In the genomic region with DNA sequence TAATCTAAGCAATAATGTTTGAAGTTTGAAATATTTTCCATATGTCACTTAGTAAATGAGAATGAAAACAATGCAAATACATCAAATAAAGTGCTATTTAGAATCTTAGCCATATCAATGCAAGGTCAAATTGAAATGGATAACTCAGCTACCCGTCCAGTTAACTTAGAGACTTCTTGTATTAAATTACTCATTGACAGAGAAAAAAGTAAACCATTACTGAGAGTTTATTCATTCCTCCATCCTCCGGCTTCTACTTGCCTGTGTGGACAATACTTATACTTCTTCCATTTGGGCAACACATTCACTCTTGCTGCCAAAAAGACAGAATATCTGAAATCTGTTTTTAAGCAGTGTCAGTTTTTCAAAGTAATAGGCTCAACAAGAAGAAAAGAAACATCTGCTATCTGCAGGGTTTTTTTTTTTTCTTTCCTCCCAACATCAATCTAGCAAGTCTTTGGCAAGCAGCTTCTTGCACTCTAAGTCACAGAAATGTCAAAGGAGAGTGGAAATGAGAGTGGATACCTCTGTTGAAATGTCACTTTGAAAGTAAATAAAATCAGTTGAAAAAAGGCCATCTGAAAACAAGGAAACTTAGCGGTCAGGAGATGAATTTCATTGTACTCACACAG, we compare ENCODE assay signal across 24 cellular contexts.
A peak's percentile ranks its signal among the peaks of the same experiment; 100 is the strongest.
DNase-seq lines count a peak whose midpoint lies in the region; ATAC-seq and TF ChIP-seq lines count a peak whose summit lies in the region.
"Had no signal": no experiment of that assay in that cellular context is flagged by ENCODE, and none has a peak within 500 bp of the region (broad histone marks: within the 10 kb centered on the region; RNA-seq: fewer than 3 reads in every experiment).

No MANE protein-coding gene starts in this region.

- peak; percentile 75 for DNase-seq in left kidney (ENCODE audit: low read depth, low spot score)
- DNase-seq in immature natural killer cell = no peak
- DNase-seq in activated CD4-positive, CD25-positive, alpha-beta regulatory T cell (lab: John Stamatoyannopoulos, UW) = no peak
- DNase-seq in SKM-1 (lab: John Stamatoyannopoulos, UW; ENCODE audit: unreplicated experiment) = no peak
- DNase-seq: activated CD4-positive, alpha-beta T cell treated with anti-CD3 and anti-CD28 coated beads, Interleukin-2, amount 10 ng/mL, durations not matched to agents 7 days and 5 days; anterior cingulate cortex; caudate nucleus; DMS79 treated with DMSO at 0.1 percent for 48 hours; dorsolateral prefrontal cortex; heart left ventricle; KG1; naive B cell; NCI-H1436 treated with DMSO at 0.1 percent for 48 hours; NCI-H69; RPMI8226; stimulated activated CD4-positive, alpha-beta T cell treated with anti-CD3 and anti-CD28 coated beads, Interleukin-2, amount 100 ng/mL, for 24 hours had no signal

- H3K4me3 Mint-ChIP-seq in immature natural killer cell = no peak overlapping the region
- H3K4me3 Mint-ChIP-seq: activated CD4-positive, alpha-beta T cell treated with anti-CD3 and anti-CD28 coated beads, Interleukin-2, amount 10 ng/mL, durations not matched to agents 7 days and 5 days; activated naive CD4-positive, alpha-beta T cell treated with anti-CD3 and anti-CD28 coated beads, Interleukin-2, amount 50 U/mL, for 24 hours; naive B cell had no signal

- no peaks in the 10 kb centered on the region; the same call in 1 of the 2 replicates for H3K36me3 ChIP-seq in OCI-LY1 (ENCODE audit: insufficient read depth, low read length)
- H3K36me3 ChIP-seq: heart left ventricle had no signal

- H3K9ac ChIP-seq in OCI-LY1 (ENCODE audit: low read length) = no peak overlapping the region

- peaks cover 12% of the 10 kb centered on the region for H3K9me3 ChIP-seq in OCI-LY1 (ENCODE audit: low read length)

- no peak for TF ChIP-seq CTCF in OCI-LY1 (IDR thresholded peaks at IDR 0.05; ENCODE audit: low read length)

- no peaks in the 10 kb centered on the region for H3F3A ChIP-seq in OCI-LY1 (ENCODE audit: insufficient read depth, low read length)

- peaks cover 0 to 3% (median 0%) of the 10 kb centered on the region in 3 donors for H3K27me3 Mint-ChIP-seq in immature natural killer cell (ENCODE audit: low read depth in 3 of 3)
- H3K27me3 Mint-ChIP-seq: activated CD4-positive, alpha-beta T cell treated with anti-CD3 and anti-CD28 coated beads, Interleukin-2, amount 10 ng/mL, durations not matched to agents 7 days and 5 days; activated naive CD4-positive, alpha-beta T cell treated with anti-CD3 and anti-CD28 coated beads, Interleukin-2, amount 50 U/mL, for 24 hours; naive B cell had no signal

- peak overlapping the region; percentile 17; the same call in 1 of the 2 replicates for H2AFZ ChIP-seq in OCI-LY1 (ENCODE audit: low read length)

- peaks cover 0 to 4% (median 0%) of the 10 kb centered on the region in 6 donors for H3K9me3 Mint-ChIP-seq in immature natural killer cell
- H3K9me3 Mint-ChIP-seq: activated naive CD4-positive, alpha-beta T cell treated with anti-CD3 and anti-CD28 coated beads, Interleukin-2, amount 50 U/mL, for 24 hours had no signal

- H3K4me3 ChIP-seq in OCI-LY1 (ENCODE audit: low read depth, low read length, poor library complexity, severe bottlenecking) = no peak overlapping the region
- H3K4me3 ChIP-seq: dorsolateral prefrontal cortex, heart left ventricle, SK-N-MC, smooth muscle cell had no signal

- no peaks in the 10 kb centered on the region for H3K4me1 ChIP-seq in OCI-LY1 (ENCODE audit: insufficient read depth, low read length, severe bottlenecking)
- H3K4me1 ChIP-seq: heart left ventricle had no signal

- no peak overlapping the region for H3K27ac ChIP-seq in OCI-LY1 (ENCODE audit: low read depth, low read length, poor library complexity, severe bottlenecking)
- H3K27ac ChIP-seq: dorsolateral prefrontal cortex, heart left ventricle, SK-N-MC had no signal

- no peaks in the 10 kb centered on the region for H4K20me1 ChIP-seq in OCI-LY1 (ENCODE audit: insufficient read depth, low read length)

- H3K4me2 ChIP-seq in OCI-LY1 (ENCODE audit: low read length) = no peak overlapping the region
- H3K4me2 ChIP-seq: smooth muscle cell had no signal

- no peaks in the 10 kb centered on the region for H3K9me2 ChIP-seq in OCI-LY1 (ENCODE audit: low read depth, low read length)

- no peak overlapping the region for H3K27ac Mint-ChIP-seq in immature natural killer cell
- H3K27ac Mint-ChIP-seq: activated CD4-positive, alpha-beta T cell treated with anti-CD3 and anti-CD28 coated beads, Interleukin-2, amount 10 ng/mL, durations not matched to agents 7 days and 5 days; activated naive CD4-positive, alpha-beta T cell treated with anti-CD3 and anti-CD28 coated beads, Interleukin-2, amount 50 U/mL, for 24 hours; naive B cell had no signal

- H3K4me1 Mint-ChIP-seq in immature natural killer cell = no peaks in the 10 kb centered on the region
- H3K4me1 Mint-ChIP-seq: activated CD4-positive, alpha-beta T cell treated with anti-CD3 and anti-CD28 coated beads, Interleukin-2, amount 10 ng/mL, durations not matched to agents 7 days and 5 days; activated naive CD4-positive, alpha-beta T cell treated with anti-CD3 and anti-CD28 coated beads, Interleukin-2, amount 50 U/mL, for 24 hours; naive B cell had no signal

- H3K79me2 ChIP-seq in OCI-LY1 (ENCODE audit: insufficient read depth, low read length) = no peaks in the 10 kb centered on the region

- H3K27me3 ChIP-seq in OCI-LY1 (ENCODE audit: insufficient read depth, low read length) = no peaks in the 10 kb centered on the region
- H3K27me3 ChIP-seq: dorsolateral prefrontal cortex, heart left ventricle had no signal

- H3K36me3 Mint-ChIP-seq in immature natural killer cell = no peaks in the 10 kb centered on the region
- H3K36me3 Mint-ChIP-seq: activated naive CD4-positive, alpha-beta T cell treated with anti-CD3 and anti-CD28 coated beads, Interleukin-2, amount 50 U/mL, for 24 hours; naive B cell had no signal

- peak; percentile 80 for ATAC-seq in GM18511 (IDR thresholded peaks at IDR 0.05; ENCODE audit: unreplicated experiment)
- ATAC-seq in HG02938 (IDR thresholded peaks at IDR 0.05; ENCODE audit: unreplicated experiment) = peak; percentile 65
- no peak for ATAC-seq in HG03045 (IDR thresholded peaks at IDR 0.05; ENCODE audit: unreplicated experiment)
- ATAC-seq: heart left ventricle, left lobe of liver had no signal
